ENCODE assay signal across 1 cellular context in the genomic region with DNA sequence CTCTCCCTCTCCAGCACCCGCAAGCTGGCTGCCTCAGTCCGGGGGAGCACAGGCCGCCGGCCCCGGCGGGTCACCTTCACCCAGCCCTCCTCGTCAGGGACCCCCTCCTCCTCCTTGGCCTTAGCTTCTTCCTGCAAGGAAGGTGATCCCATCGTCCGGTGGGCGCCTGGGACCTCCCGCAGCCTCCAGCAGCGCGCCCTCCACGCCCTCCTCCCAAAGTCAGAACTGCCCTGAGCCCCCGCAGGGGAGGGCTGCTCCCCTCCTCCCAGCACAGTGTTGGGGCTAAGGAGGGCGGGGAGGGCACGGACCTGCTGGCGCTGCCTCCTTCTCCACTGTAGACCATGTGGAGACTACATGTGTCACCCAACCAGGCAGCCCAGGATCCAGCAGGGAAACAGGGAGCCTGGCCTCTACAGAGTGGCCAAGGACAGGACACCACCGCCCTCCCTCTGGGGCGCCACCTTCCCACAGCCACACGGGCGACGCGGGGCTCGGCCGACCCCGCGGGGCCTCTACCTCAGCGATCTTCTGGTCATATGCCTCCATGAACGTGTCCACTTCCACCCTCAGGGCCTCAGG.
TF ChIP-seq lines count a peak whose summit lies in the region.

No MANE protein-coding gene starts in this region.

TF ChIP-seq in HepG2, 621 proteins besides CTCF, POLR2A, EP300 and RAD21:
- TF ChIP-seq RBFOX2 (IDR thresholded peaks at IDR 0.05; ENCODE audit: low read depth, low read length), result peak; percentile 59
